In genomic region chr22:17917490-17917983, GRCh38 we compare ENCODE assay signal across 14 cellular contexts.
DNase-seq lines count a peak whose midpoint lies in the region; ATAC-seq and TF ChIP-seq lines count a peak whose summit lies in the region.
"Had no signal": no experiment of that assay in that cellular context is flagged by ENCODE, and none has a peak within 500 bp of the region (broad histone marks: within the 10 kb centered on the region; RNA-seq: fewer than 3 reads in every experiment).

No MANE protein-coding gene starts in this region.

- TF ChIP-seq EP300 in stomach (IDR thresholded peaks at IDR 0.05), result no peak

- no peaks in the 10 kb centered on the region for H3K36me3 Mint-ChIP-seq in activated T-helper 17 cell treated with anti-CD3 and anti-CD28 coated beads, Interleukin-2, amount 50 U/mL, for 72 hours (ENCODE audit: low read depth)
- H3K36me3 Mint-ChIP-seq in memory B cell, result peaks cover 5% of the 10 kb centered on the region

- no peak overlapping the region for H3K27ac ChIP-seq in stomach
- H3K27ac ChIP-seq in coronary artery, result no peak overlapping the region
- H3K27ac ChIP-seq: neutrophil had no signal

- H3K27me3 ChIP-seq in stomach, result no peaks in the 10 kb centered on the region

- intact Hi-C loops in stomach (cut with DNase I; ENCODE audit: low total_unique reads), result no loop called here

- H3K9me3 ChIP-seq in stomach, result no peaks in the 10 kb centered on the region
- H3K9me3 ChIP-seq: neutrophil had no signal

- peak; percentile 39 for ATAC-seq in stimulated activated naive CD8-positive, alpha-beta T cell treated with anti-CD3 and anti-CD28 coated beads, Interleukin-15, amount 100 ng/mL, for 72 hours
- ATAC-seq in stimulated activated naive CD8-positive, alpha-beta T cell treated with anti-CD3 and anti-CD28 coated beads, Interleukin-15, Interleukin-2, amounts not matched to agents 100 U/mL and 50 U/mL, for 24 hours, result no peak
- ATAC-seq in activated T-helper 17 cell treated with anti-CD3 and anti-CD28 coated beads, Interleukin-2, amount 50 U/mL, for 72 hours (replicated peaks), result peak; percentile 58
- peak; percentile 53 for ATAC-seq in memory B cell (ENCODE audit: low read depth)
- ATAC-seq: left lobe of liver, T-helper 17 cell had no signal

- H3K4me3 Mint-ChIP-seq in stimulated activated naive CD8-positive, alpha-beta T cell treated with anti-CD3 and anti-CD28 coated beads, Interleukin-15, amount 100 ng/mL, for 72 hours, result no peak overlapping the region
- H3K4me3 Mint-ChIP-seq in activated T-helper 17 cell treated with anti-CD3 and anti-CD28 coated beads, Interleukin-2, amount 50 U/mL, for 72 hours, result no peak overlapping the region
- no peak overlapping the region for H3K4me3 Mint-ChIP-seq in memory B cell
- H3K4me3 Mint-ChIP-seq: T-helper 17 cell had no signal

- no peak for TF ChIP-seq CTCF in stomach (IDR thresholded peaks at IDR 0.05)
- TF ChIP-seq CTCF in coronary artery (IDR thresholded peaks at IDR 0.05), result no peak

- H3K4me3 ChIP-seq in stomach (no peak overlapping the region), coronary artery (no peak overlapping the region)

- no peaks in the 10 kb centered on the region for H3K36me3 ChIP-seq in stomach
- H3K36me3 ChIP-seq: neutrophil had no signal

- 51 to 74% (median 71%) methylated on average over 3 to 6 of the region's 6 CpGs for WGBS in stomach, 5 donors

- no peaks in the 10 kb centered on the region for H3K27me3 Mint-ChIP-seq in stimulated activated naive CD8-positive, alpha-beta T cell treated with anti-CD3 and anti-CD28 coated beads, Interleukin-15, amount 100 ng/mL, for 72 hours
- no peaks in the 10 kb centered on the region for H3K27me3 Mint-ChIP-seq in activated T-helper 17 cell treated with anti-CD3 and anti-CD28 coated beads, Interleukin-2, amount 50 U/mL, for 72 hours
- H3K27me3 Mint-ChIP-seq in memory B cell, result no peaks in the 10 kb centered on the region
- H3K27me3 Mint-ChIP-seq: T-helper 17 cell had no signal

- no peak for TF ChIP-seq POLR2A in stomach (IDR thresholded peaks at IDR 0.05)

- no peak for DNase-seq in stimulated activated naive CD8-positive, alpha-beta T cell treated with anti-CD3 and anti-CD28 coated beads, Interleukin-15, amount 100 ng/mL, for 72 hours
- no peak for DNase-seq in stimulated activated naive CD8-positive, alpha-beta T cell treated with anti-CD3 and anti-CD28 coated beads, Interleukin-15, Interleukin-2, amounts not matched to agents 100 U/mL and 50 U/mL, for 24 hours
- DNase-seq in memory B cell (ENCODE audit: low spot score in 2 of 2) (no peak), islet precursor cell (no peak), putamen (ENCODE audit: low spot score) (no peak), stomach (no peak), coronary artery (ENCODE audit: low spot score) (no peak)
- DNase-seq: AML-193; amygdala; effector CD4-positive, alpha-beta T cell; T-helper 17 cell had no signal

- no peak overlapping the region for H3K27ac Mint-ChIP-seq in stimulated activated naive CD8-positive, alpha-beta T cell treated with anti-CD3 and anti-CD28 coated beads, Interleukin-15, amount 100 ng/mL, for 72 hours
- H3K27ac Mint-ChIP-seq in activated T-helper 17 cell treated with anti-CD3 and anti-CD28 coated beads, Interleukin-2, amount 50 U/mL, for 72 hours, result no peak overlapping the region
- H3K27ac Mint-ChIP-seq in memory B cell, result no peak overlapping the region
- H3K27ac Mint-ChIP-seq: T-helper 17 cell had no signal

- peaks cover 14 to 63% (median 38%) of the 10 kb centered on the region in 4 donors for H3K4me1 ChIP-seq in stomach

- H3K4me1 Mint-ChIP-seq in stimulated activated naive CD8-positive, alpha-beta T cell treated with anti-CD3 and anti-CD28 coated beads, Interleukin-15, amount 100 ng/mL, for 72 hours, result peaks cover 19% of the 10 kb centered on the region
- H3K4me1 Mint-ChIP-seq in activated T-helper 17 cell treated with anti-CD3 and anti-CD28 coated beads, Interleukin-2, amount 50 U/mL, for 72 hours, result peaks cover 30% of the 10 kb centered on the region
- peaks cover 39% of the 10 kb centered on the region for H3K4me1 Mint-ChIP-seq in memory B cell

- no peaks in the 10 kb centered on the region for H3K9me3 Mint-ChIP-seq in stimulated activated naive CD8-positive, alpha-beta T cell treated with anti-CD3 and anti-CD28 coated beads, Interleukin-15, amount 100 ng/mL, for 72 hours
- no peaks in the 10 kb centered on the region for H3K9me3 Mint-ChIP-seq in activated T-helper 17 cell treated with anti-CD3 and anti-CD28 coated beads, Interleukin-2, amount 50 U/mL, for 72 hours
- H3K9me3 Mint-ChIP-seq in memory B cell, result no peaks in the 10 kb centered on the region
